In genomic region chr2:101328474-101329007, GRCh38 we compare ENCODE assay signal across 10 cellular contexts. TPM values are rescaled to one million over a fixed set of nuclear protein-coding genes. Genes with fewer than 3 reads are reported as not detected.
DNase-seq lines count a peak whose midpoint lies in the region; ATAC-seq, FAIRE-seq and TF ChIP-seq lines count a peak whose summit lies in the region.
"Had no signal": no experiment of that assay in that cellular context is flagged by ENCODE, and none has a peak within 500 bp of the region (broad histone marks: within the 10 kb centered on the region; RNA-seq: fewer than 3 reads in every experiment).

No MANE protein-coding gene starts in this region.

- TF ChIP-seq CTCF in mucosa of descending colon (IDR thresholded peaks at IDR 0.05) (no peak), kidney (IDR thresholded peaks at IDR 0.05; ENCODE audit: borderline replicate concordance, extremely low read depth, insufficient read depth) (no peak)

- no peaks in the 10 kb centered on the region for H3K36me3 Mint-ChIP-seq in activated T-helper 2 cell treated with anti-CD3 and anti-CD28 coated beads, Interferon-gamma antibody, Interleukin-2, Interleukin-4, amounts not matched to agents 10 μg/mL and 5 μg/mL and 100 μg/mL, durations not matched to agents 14 hours and 24 hours and 36 hours (ENCODE audit: low read depth)

- H3K4me3 Mint-ChIP-seq in activated T-helper 2 cell treated with anti-CD3 and anti-CD28 coated beads, Interferon-gamma antibody, Interleukin-2, Interleukin-4, amounts not matched to agents 10 μg/mL and 5 μg/mL and 100 μg/mL, durations not matched to agents 14 hours and 24 hours and 36 hours (ENCODE audit: low read depth), result no peak overlapping the region

- no peaks in the 10 kb centered on the region for H3K9me3 Mint-ChIP-seq in activated T-helper 2 cell treated with anti-CD3 and anti-CD28 coated beads, Interferon-gamma antibody, Interleukin-2, Interleukin-4, amounts not matched to agents 10 μg/mL and 5 μg/mL and 100 μg/mL, durations not matched to agents 14 hours and 24 hours and 36 hours

- H3K4me1 ChIP-seq in HUES6 (ENCODE audit: control insufficient read depth, insufficient read depth, low read length), result peaks cover 31% of the 10 kb centered on the region
- peaks cover 14% of the 10 kb centered on the region for H3K4me1 ChIP-seq in mucosa of descending colon (ENCODE audit: low read depth)
- H3K4me1 ChIP-seq in kidney (ENCODE audit: control insufficient read depth in 1 of 2, insufficient read depth in 1 of 2, low read depth in 1 of 2, low read length in 2 of 2), result peaks cover 0 to 4% of the 10 kb centered on the region in 2 donors

- peak; percentile 100 for DNase-seq in GF-D8 (lab: John Stamatoyannopoulos, UW)
- peak; percentile 50 for DNase-seq in activated T-helper 2 cell treated with anti-CD3 and anti-CD28 coated beads, Interferon-gamma antibody, Interleukin-2, Interleukin-4, amounts not matched to agents 10 μg/mL and 5 μg/mL and 100 μg/mL, durations not matched to agents 14 hours and 24 hours and 36 hours (ENCODE audit: low spot score)
- DNase-seq in mucosa of descending colon, result peak in 1 of 3 donors; percentile 49
- no peak for DNase-seq in stimulated activated CD4-positive, alpha-beta T cell treated with anti-CD3 and anti-CD28 coated beads, Interleukin-2, amount 100 ng/mL, for 24 hours
- no peak for DNase-seq in stimulated activated CD8-positive, alpha-beta memory T cell treated with anti-CD3 and anti-CD28 coated beads, Interleukin-4, amount 100 ng/mL, for 48 hours
- no peak for DNase-seq in kidney
- no peak for DNase-seq in RCC 7860 (ENCODE audit: low spot score)

- H3K27me3 ChIP-seq in HUES6 (ENCODE audit: control insufficient read depth, insufficient read depth, low read length), result no peaks in the 10 kb centered on the region

- peak; percentile 81 for ATAC-seq in mucosa of descending colon

- H3K36me3 ChIP-seq in HUES6 (ENCODE audit: control insufficient read depth, insufficient read depth, low read length) (no peaks in the 10 kb centered on the region), mucosa of descending colon (ENCODE audit: low read depth) (no peaks in the 10 kb centered on the region), kidney (ENCODE audit: control insufficient read depth in 1 of 2, insufficient read depth in 2 of 2, low read length in 2 of 2) (no peaks in the 10 kb centered on the region)

- peaks cover 20% of the 10 kb centered on the region for H3K4me1 Mint-ChIP-seq in activated T-helper 2 cell treated with anti-CD3 and anti-CD28 coated beads, Interferon-gamma antibody, Interleukin-2, Interleukin-4, amounts not matched to agents 10 μg/mL and 5 μg/mL and 100 μg/mL, durations not matched to agents 14 hours and 24 hours and 36 hours (ENCODE audit: low read depth)

- H3K4me3 ChIP-seq in HUES6 (ENCODE audit: low read depth, low read length), result peak overlapping the region; percentile 26; the same call in 1 of the 2 replicates
- H3K4me3 ChIP-seq in mucosa of descending colon, result no peak overlapping the region
- no peak overlapping the region for H3K4me3 ChIP-seq in kidney (ENCODE audit: low read length in 2 of 2)

- peaks cover 19% of the 10 kb centered on the region for H3K9me3 ChIP-seq in HUES6 (ENCODE audit: control insufficient read depth, insufficient read depth, low read depth, low read length)
- H3K9me3 ChIP-seq in mucosa of descending colon, result no peaks in the 10 kb centered on the region
- H3K9me3 ChIP-seq in kidney (ENCODE audit: control insufficient read depth in 1 of 2, low read length in 2 of 2), result no peaks in the 10 kb centered on the region

- FAIRE-seq in kidney (lab: Jason Lieb, UNC) (no peak), RCC 7860 (lab: Jason Lieb, UNC) (no peak)

- no peaks in the 10 kb centered on the region for H3K27me3 Mint-ChIP-seq in activated T-helper 2 cell treated with anti-CD3 and anti-CD28 coated beads, Interferon-gamma antibody, Interleukin-2, Interleukin-4, amounts not matched to agents 10 μg/mL and 5 μg/mL and 100 μg/mL, durations not matched to agents 14 hours and 24 hours and 36 hours (ENCODE audit: low read depth)

- intact Hi-C loops in activated T-helper 2 cell treated with anti-CD3 and anti-CD28 coated beads, Interferon-gamma antibody, Interleukin-2, Interleukin-4, amounts not matched to agents 10 μg/mL and 5 μg/mL and 100 μg/mL, durations not matched to agents 14 hours and 24 hours and 36 hours (cut with micrococcal nuclease), result loop anchor here (1.0 kb wide), 1 partner anchor 21 kb away; no protein-coding TSS in a partner anchor
- intact Hi-C loops in mucosa of descending colon (cut with DNase I, micrococcal nuclease) (no loop called here), kidney (cut with DNase I) (no loop called here)

- H3K27ac ChIP-seq in HUES6 (ENCODE audit: low read depth, low read length) (0 out of 2 replicates have a peak overlapping the region, but pooled peaks have one; percentile 63), kidney (ENCODE audit: low read depth in 2 of 2, low read length in 2 of 2) (peak overlapping the region in 1 of 2 donors; percentile 34)

- no peak overlapping the region for H3K9ac ChIP-seq in HUES6 (ENCODE audit: low read length)
- H3K9ac ChIP-seq in kidney (ENCODE audit: low read length in 2 of 2), result no peak overlapping the region

- H3K27ac Mint-ChIP-seq in activated T-helper 2 cell treated with anti-CD3 and anti-CD28 coated beads, Interferon-gamma antibody, Interleukin-2, Interleukin-4, amounts not matched to agents 10 μg/mL and 5 μg/mL and 100 μg/mL, durations not matched to agents 14 hours and 24 hours and 36 hours, result no peak overlapping the region

RNA-seq across cellular contexts. Expression of gene RNF149, which starts 20.0 kb away (rescaled TPM):
- 50.4 and 54.9 TPM in 2 replicates for total RNA-seq in activated T-helper 2 cell treated with anti-CD3 and anti-CD28 coated beads, Interferon-gamma antibody, Interleukin-2, Interleukin-4, amounts not matched to agents 10 μg/mL and 5 μg/mL and 100 μg/mL, durations not matched to agents 14 hours and 24 hours and 36 hours
- total RNA-seq in mucosa of descending colon, result 10 to 100 TPM; 50.5 to 62.5 (median 56.3) TPM
- total RNA-seq in kidney, result 75.8 TPM
- polyA plus RNA-seq in kidney (ENCODE audit: insufficient read depth, low read depth, low replicate concordance), result 30.1 TPM

RNA-seq across cellular contexts. Expression of gene CREG2, which starts 58.8 kb away (rescaled TPM):
- total RNA-seq in activated T-helper 2 cell treated with anti-CD3 and anti-CD28 coated beads, Interferon-gamma antibody, Interleukin-2, Interleukin-4, amounts not matched to agents 10 μg/mL and 5 μg/mL and 100 μg/mL, durations not matched to agents 14 hours and 24 hours and 36 hours, result not detected in 2 replicates
- total RNA-seq in mucosa of descending colon (1 to 10 TPM in 1 of 3 donors, under 1 TPM in 1, not detected in 1; 0.19 to 1.1 TPM), kidney (0.69 TPM)
- polyA plus RNA-seq in kidney (ENCODE audit: insufficient read depth, low read depth, low replicate concordance), result not detected
- total RNA-seq: fibroblast of villous mesenchyme, subcutaneous adipose tissue had no signal

Comparison
In these comparisons a context has a peak if more than half of its experiments do, and no peak if none do; other contexts are left out.
1. DNase-seq: peak in GF-D8 (single experiment) and activated T-helper 2 cell treated with anti-CD3 and anti-CD28 coated beads, Interferon-gamma antibody, Interleukin-2, Interleukin-4, amounts not matched to agents 10 μg/mL and 5 μg/mL and 100 μg/mL, durations not matched to agents 14 hours and 24 hours and 36 hours (single experiment); none in stimulated activated CD4-positive, alpha-beta T cell treated with anti-CD3 and anti-CD28 coated beads, Interleukin-2, amount 100 ng/mL, for 24 hours (0 of 2), stimulated activated CD8-positive, alpha-beta memory T cell treated with anti-CD3 and anti-CD28 coated beads, Interleukin-4, amount 100 ng/mL, for 48 hours (single experiment), kidney (single experiment) and RCC 7860 (single experiment).